Comparison of ENCODE assay signal across 1 cellular context in the genomic region with DNA sequence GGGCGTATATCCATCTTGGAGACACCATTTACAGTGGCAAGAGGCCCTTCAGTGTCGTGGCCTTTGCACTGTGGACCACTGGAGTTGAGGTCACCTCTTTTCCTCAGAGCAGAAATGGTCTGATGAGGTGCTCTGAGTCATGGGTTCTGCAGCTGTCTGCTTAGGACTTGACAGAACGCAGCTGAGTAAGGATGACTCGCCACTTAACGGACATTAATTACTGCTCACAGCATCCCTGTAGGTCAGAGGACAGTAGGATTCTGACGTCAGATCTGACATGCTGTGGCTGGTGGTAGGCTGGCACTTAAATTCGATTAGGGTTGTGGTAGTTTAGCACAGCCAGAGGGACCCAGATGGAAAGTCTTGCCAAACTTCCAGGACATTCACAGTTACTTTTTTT.
TF ChIP-seq lines count a peak whose summit lies in the region.

No MANE protein-coding gene starts in this region.

TF ChIP-seq in K562, 482 proteins besides CTCF, POLR2A, EP300 and RAD21 (continued from another document and continues in another):
- no peak for TF ChIP-seq ETV1 (tag; conservative IDR thresholded peaks at IDR 0.05; ENCODE audit: low read depth)
- TF ChIP-seq, protein P1, sequence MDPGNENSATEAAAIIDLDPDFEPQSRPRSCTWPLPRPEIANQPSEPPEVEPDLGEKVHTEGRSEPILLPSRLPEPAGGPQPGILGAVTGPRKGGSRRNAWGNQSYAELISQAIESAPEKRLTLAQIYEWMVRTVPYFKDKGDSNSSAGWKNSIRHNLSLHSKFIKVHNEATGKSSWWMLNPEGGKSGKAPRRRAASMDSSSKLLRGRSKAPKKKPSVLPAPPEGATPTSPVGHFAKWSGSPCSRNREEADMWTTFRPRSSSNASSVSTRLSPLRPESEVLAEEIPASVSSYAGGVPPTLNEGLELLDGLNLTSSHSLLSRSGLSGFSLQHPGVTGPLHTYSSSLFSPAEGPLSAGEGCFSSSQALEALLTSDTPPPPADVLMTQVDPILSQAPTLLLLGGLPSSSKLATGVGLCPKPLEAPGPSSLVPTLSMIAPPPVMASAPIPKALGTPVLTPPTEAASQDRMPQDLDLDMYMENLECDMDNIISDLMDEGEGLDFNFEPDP (CRISPR knock-in tag; IDR thresholded peaks at IDR 0.05): no peak
- no peak for TF ChIP-seq SMARCA4 (IDR thresholded peaks at IDR 0.05)
- TF ChIP-seq FOXJ3 (CRISPR knock-in tag; IDR thresholded peaks at IDR 0.05): no peak
- no peak for TF ChIP-seq TEAD1 (CRISPR knock-in tag; IDR thresholded peaks at IDR 0.05)
- TF ChIP-seq, protein P2, sequence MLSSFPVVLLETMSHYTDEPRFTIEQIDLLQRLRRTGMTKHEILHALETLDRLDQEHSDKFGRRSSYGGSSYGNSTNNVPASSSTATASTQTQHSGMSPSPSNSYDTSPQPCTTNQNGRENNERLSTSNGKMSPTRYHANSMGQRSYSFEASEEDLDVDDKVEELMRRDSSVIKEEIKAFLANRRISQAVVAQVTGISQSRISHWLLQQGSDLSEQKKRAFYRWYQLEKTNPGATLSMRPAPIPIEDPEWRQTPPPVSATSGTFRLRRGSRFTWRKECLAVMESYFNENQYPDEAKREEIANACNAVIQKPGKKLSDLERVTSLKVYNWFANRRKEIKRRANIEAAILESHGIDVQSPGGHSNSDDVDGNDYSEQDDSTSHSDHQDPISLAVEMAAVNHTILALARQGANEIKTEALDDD (IDR thresholded peaks at IDR 0.05): no peak
- no peak for TF ChIP-seq FOS (IDR thresholded peaks at IDR 0.05; ENCODE audit: extremely low read depth, insufficient read length)
- TF ChIP-seq, protein P3, sequence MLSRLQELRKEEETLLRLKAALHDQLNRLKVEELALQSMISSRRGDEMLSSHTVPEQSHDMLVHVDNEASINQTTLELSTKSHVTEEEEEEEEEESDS (CRISPR knock-in tag; IDR thresholded peaks at IDR 0.05): no peak
- TF ChIP-seq, protein P4, sequence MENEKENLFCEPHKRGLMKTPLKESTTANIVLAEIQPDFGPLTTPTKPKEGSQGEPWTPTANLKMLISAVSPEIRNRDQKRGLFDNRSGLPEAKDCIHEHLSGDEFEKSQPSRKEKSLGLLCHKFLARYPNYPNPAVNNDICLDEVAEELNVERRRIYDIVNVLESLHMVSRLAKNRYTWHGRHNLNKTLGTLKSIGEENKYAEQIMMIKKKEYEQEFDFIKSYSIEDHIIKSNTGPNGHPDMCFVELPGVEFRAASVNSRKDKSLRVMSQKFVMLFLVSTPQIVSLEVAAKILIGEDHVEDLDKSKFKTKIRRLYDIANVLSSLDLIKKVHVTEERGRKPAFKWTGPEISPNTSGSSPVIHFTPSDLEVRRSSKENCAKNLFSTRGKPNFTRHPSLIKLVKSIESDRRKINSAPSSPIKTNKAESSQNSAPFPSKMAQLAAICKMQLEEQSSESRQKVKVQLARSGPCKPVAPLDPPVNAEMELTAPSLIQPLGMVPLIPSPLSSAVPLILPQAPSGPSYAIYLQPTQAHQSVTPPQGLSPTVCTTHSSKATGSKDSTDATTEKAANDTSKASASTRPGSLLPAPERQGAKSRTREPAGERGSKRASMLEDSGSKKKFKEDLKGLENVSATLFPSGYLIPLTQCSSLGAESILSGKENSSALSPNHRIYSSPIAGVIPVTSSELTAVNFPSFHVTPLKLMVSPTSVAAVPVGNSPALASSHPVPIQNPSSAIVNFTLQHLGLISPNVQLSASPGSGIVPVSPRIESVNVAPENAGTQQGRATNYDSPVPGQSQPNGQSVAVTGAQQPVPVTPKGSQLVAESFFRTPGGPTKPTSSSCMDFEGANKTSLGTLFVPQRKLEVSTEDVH (IDR thresholded peaks at IDR 0.05; ENCODE audit: low read depth, partially characterized antibody): no peak
- TF ChIP-seq, protein P5, sequence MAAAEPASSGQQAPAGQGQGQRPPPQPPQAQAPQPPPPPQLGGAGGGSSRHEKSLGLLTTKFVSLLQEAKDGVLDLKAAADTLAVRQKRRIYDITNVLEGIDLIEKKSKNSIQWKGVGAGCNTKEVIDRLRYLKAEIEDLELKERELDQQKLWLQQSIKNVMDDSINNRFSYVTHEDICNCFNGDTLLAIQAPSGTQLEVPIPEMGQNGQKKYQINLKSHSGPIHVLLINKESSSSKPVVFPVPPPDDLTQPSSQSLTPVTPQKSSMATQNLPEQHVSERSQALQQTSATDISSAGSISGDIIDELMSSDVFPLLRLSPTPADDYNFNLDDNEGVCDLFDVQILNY (CRISPR knock-in tag; IDR thresholded peaks at IDR 0.05): no peak
- TF ChIP-seq, protein P6, sequence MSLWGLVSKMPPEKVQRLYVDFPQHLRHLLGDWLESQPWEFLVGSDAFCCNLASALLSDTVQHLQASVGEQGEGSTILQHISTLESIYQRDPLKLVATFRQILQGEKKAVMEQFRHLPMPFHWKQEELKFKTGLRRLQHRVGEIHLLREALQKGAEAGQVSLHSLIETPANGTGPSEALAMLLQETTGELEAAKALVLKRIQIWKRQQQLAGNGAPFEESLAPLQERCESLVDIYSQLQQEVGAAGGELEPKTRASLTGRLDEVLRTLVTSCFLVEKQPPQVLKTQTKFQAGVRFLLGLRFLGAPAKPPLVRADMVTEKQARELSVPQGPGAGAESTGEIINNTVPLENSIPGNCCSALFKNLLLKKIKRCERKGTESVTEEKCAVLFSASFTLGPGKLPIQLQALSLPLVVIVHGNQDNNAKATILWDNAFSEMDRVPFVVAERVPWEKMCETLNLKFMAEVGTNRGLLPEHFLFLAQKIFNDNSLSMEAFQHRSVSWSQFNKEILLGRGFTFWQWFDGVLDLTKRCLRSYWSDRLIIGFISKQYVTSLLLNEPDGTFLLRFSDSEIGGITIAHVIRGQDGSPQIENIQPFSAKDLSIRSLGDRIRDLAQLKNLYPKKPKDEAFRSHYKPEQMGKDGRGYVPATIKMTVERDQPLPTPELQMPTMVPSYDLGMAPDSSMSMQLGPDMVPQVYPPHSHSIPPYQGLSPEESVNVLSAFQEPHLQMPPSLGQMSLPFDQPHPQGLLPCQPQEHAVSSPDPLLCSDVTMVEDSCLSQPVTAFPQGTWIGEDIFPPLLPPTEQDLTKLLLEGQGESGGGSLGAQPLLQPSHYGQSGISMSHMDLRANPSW (CRISPR knock-in tag; IDR thresholded peaks at IDR 0.05): no peak
- TF ChIP-seq, protein P7, sequence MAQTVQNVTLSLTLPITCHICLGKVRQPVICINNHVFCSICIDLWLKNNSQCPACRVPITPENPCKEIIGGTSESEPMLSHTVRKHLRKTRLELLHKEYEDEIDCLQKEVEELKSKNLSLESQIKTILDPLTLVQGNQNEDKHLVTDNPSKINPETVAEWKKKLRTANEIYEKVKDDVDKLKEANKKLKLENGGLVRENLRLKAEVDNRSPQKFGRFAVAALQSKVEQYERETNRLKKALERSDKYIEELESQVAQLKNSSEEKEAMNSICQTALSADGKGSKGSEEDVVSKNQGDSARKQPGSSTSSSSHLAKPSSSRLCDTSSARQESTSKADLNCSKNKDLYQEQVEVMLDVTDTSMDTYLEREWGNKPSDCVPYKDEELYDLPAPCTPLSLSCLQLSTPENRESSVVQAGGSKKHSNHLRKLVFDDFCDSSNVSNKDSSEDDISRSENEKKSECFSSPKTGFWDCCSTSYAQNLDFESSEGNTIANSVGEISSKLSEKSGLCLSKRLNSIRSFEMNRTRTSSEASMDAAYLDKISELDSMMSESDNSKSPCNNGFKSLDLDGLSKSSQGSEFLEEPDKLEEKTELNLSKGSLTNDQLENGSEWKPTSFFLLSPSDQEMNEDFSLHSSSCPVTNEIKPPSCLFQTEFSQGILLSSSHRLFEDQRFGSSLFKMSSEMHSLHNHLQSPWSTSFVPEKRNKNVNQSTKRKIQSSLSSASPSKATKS (CRISPR knock-in tag; IDR thresholded peaks at IDR 0.05): no peak
- TF ChIP-seq, protein P8, sequence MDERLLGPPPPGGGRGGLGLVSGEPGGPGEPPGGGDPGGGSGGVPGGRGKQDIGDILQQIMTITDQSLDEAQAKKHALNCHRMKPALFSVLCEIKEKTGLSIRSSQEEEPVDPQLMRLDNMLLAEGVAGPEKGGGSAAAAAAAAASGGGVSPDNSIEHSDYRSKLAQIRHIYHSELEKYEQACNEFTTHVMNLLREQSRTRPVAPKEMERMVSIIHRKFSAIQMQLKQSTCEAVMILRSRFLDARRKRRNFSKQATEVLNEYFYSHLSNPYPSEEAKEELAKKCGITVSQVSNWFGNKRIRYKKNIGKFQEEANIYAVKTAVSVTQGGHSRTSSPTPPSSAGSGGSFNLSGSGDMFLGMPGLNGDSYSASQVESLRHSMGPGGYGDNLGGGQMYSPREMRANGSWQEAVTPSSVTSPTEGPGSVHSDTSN (CRISPR knock-in tag; IDR thresholded peaks at IDR 0.05; ENCODE audit: low read depth): no peak
- TF ChIP-seq, protein P8 (tag; conservative IDR thresholded peaks at IDR 0.05; ENCODE audit: low read depth): peak; percentile 33; the same call in 1 of the 2 replicates
- no peak for TF ChIP-seq IRF2 (CRISPR knock-in tag; IDR thresholded peaks at IDR 0.05)
- TF ChIP-seq, protein P9, sequence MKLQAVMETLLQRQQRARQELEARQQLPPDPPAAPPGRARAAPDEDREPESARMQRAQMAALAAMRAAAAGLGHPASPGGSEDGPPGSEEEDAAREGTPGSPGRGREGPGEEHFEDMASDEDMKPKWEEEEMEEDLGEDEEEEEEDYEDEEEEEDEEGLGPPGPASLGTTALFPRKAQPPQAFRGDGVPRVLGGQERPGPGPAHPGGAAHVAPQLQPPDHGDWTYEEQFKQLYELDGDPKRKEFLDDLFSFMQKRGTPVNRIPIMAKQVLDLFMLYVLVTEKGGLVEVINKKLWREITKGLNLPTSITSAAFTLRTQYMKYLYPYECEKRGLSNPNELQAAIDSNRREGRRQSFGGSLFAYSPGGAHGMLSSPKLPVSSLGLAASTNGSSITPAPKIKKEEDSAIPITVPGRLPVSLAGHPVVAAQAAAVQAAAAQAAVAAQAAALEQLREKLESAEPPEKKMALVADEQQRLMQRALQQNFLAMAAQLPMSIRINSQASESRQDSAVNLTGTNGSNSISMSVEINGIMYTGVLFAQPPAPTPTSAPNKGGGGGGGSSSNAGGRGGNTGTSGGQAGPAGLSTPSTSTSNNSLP (IDR thresholded peaks at IDR 0.05; ENCODE audit: borderline replicate concordance, low read depth, low read length): no peak
- 0 out of 2 replicates have a peak, but pooled peaks have one; percentile 25 for TF ChIP-seq C11orf30 (IDR thresholded peaks at IDR 0.05; ENCODE audit: low read depth)
- TF ChIP-seq, protein P10, sequence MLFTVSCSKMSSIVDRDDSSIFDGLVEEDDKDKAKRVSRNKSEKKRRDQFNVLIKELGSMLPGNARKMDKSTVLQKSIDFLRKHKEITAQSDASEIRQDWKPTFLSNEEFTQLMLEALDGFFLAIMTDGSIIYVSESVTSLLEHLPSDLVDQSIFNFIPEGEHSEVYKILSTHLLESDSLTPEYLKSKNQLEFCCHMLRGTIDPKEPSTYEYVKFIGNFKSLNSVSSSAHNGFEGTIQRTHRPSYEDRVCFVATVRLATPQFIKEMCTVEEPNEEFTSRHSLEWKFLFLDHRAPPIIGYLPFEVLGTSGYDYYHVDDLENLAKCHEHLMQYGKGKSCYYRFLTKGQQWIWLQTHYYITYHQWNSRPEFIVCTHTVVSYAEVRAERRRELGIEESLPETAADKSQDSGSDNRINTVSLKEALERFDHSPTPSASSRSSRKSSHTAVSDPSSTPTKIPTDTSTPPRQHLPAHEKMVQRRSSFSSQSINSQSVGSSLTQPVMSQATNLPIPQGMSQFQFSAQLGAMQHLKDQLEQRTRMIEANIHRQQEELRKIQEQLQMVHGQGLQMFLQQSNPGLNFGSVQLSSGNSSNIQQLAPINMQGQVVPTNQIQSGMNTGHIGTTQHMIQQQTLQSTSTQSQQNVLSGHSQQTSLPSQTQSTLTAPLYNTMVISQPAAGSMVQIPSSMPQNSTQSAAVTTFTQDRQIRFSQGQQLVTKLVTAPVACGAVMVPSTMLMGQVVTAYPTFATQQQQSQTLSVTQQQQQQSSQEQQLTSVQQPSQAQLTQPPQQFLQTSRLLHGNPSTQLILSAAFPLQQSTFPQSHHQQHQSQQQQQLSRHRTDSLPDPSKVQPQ (CRISPR knock-in tag; IDR thresholded peaks at IDR 0.05; ENCODE audit: borderline replicate concordance): no peak
- peak; percentile 20 for TF ChIP-seq MEIS2 (IDR thresholded peaks at IDR 0.05; ENCODE audit: partially characterized antibody)
- TF ChIP-seq CBFA2T3 (IDR thresholded peaks at IDR 0.05): 0 out of 2 replicates have a peak, but pooled peaks have one; percentile 5
- TF ChIP-seq TAF15 (IDR thresholded peaks at IDR 0.05; ENCODE audit: low read depth, low read length): no peak
- TF ChIP-seq CHD4 (IDR thresholded peaks at IDR 0.05; ENCODE audit: insufficient read depth, insufficient replicate concordance, low read depth, low read length, poor library complexity, severe bottlenecking): no peak
- TF ChIP-seq, protein P11, sequence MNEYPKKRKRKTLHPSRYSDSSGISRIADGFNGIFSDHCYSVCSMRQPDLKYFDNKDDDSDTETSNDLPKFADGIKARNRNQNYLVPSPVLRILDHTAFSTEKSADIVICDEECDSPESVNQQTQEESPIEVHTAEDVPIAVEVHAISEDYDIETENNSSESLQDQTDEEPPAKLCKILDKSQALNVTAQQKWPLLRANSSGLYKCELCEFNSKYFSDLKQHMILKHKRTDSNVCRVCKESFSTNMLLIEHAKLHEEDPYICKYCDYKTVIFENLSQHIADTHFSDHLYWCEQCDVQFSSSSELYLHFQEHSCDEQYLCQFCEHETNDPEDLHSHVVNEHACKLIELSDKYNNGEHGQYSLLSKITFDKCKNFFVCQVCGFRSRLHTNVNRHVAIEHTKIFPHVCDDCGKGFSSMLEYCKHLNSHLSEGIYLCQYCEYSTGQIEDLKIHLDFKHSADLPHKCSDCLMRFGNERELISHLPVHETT (CRISPR knock-in tag; conservative IDR thresholded peaks at IDR 0.05 in 1 of 2, IDR thresholded peaks at IDR 0.05 in 1 of 2): 0 out of 4 replicates have a peak, but pooled peaks of 1 of the 2 experiments have one; percentile 27
- TF ChIP-seq, protein P12, sequence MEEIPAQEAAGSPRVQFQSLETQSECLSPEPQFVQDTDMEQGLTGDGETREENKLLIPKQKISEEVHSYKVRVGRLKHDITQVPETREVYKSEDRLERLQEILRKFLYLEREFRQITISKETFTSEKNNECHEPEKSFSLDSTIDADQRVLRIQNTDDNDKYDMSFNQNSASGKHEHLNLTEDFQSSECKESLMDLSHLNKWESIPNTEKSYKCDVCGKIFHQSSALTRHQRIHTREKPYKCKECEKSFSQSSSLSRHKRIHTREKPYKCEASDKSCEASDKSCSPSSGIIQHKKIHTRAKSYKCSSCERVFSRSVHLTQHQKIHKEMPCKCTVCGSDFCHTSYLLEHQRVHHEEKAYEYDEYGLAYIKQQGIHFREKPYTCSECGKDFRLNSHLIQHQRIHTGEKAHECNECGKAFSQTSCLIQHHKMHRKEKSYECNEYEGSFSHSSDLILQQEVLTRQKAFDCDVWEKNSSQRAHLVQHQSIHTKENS (CRISPR knock-in tag; IDR thresholded peaks at IDR 0.05): no peak
- TF ChIP-seq, protein P13, sequence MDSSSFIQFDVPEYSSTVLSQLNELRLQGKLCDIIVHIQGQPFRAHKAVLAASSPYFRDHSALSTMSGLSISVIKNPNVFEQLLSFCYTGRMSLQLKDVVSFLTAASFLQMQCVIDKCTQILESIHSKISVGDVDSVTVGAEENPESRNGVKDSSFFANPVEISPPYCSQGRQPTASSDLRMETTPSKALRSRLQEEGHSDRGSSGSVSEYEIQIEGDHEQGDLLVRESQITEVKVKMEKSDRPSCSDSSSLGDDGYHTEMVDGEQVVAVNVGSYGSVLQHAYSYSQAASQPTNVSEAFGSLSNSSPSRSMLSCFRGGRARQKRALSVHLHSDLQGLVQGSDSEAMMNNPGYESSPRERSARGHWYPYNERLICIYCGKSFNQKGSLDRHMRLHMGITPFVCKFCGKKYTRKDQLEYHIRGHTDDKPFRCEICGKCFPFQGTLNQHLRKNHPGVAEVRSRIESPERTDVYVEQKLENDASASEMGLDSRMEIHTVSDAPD (CRISPR knock-in tag; IDR thresholded peaks at IDR 0.05): no peak
- no peak for TF ChIP-seq GTF2E2 (tag; IDR thresholded peaks at IDR 0.05)
